In the genomic region with DNA sequence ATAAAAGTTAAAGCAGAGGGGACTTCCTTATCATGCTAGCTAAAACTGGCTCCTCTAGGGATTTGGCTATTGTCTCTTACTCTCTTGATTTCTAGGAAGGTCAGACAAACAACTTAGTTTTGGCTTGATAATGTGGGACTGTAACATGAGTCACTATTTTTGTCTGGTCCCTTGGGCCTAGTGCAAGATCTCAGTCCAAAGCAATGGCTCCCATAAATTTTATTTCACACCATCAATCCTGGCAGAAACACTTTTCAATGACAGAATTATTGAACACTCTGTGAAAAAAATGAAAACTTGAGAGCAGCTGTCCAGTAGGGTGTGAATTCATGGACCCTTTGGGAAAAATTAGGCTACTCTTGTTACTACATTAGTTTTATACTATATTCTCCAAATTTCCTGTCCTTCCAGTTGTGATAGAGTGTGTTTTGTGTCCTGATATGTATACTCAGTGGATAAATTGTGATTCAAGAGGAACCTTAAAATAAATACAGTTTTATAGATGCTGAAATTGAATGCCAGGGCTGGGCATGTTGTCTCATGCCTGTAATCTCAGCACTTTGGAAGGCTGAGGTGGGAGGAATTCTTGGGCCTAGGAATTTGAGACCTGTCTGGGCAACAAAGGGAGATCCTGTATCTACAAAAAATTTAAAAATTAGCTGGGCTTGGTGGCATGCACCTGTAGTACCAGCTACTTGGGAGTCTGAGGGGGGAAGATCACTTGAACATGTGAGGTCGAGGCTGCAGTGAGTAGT, we compare ENCODE assay signal across 16 cellular contexts. TPM values are rescaled to one million over a fixed set of nuclear protein-coding genes. Genes with fewer than 3 reads are reported as not detected.
DNase-seq lines count a peak whose midpoint lies in the region; ATAC-seq and TF ChIP-seq lines count a peak whose summit lies in the region.
"Had no signal": no experiment of that assay in that cellular context is flagged by ENCODE, and none has a peak within 500 bp of the region (broad histone marks: within the 10 kb centered on the region; RNA-seq: fewer than 3 reads in every experiment).

No MANE protein-coding gene starts in this region.

- H3K9me3 ChIP-seq in BLaER1 (peaks cover 20% of the 10 kb centered on the region), Loucy (ENCODE audit: insufficient read depth, low read depth, low read length) (no peaks in the 10 kb centered on the region; the same call in none of the 2 replicates), RWPE2 (ENCODE audit: severe bottlenecking) (no peaks in the 10 kb centered on the region), HAP-1 (no peaks in the 10 kb centered on the region)
- H3K9me3 ChIP-seq in naive thymus-derived CD4-positive, alpha-beta T cell (ENCODE audit: control insufficient read depth in 2 of 3, low read length in 3 of 3), result no peaks in the 10 kb centered on the region
- H3K9me3 ChIP-seq: A549 had no signal

- peak overlapping the region; percentile 24; the same call in 1 of the 2 replicates for H2AFZ ChIP-seq in Loucy (ENCODE audit: low read length)

- H3K9me2 ChIP-seq in Loucy (replicated peaks; ENCODE audit: low read depth, low read length), result no peaks in the 10 kb centered on the region

- DNase-seq in RWPE2 (ENCODE audit: low spot score), result no peak
- DNase-seq in foreskin keratinocyte, result peak; percentile 75 to 85
- no peak for DNase-seq in NCI-H524 treated with DMSO at 0.1 percent for 48 hours (lab: John Stamatoyannopoulos, UW)
- DNase-seq in HAP-1 (ENCODE audit: low spot score in 2 of 2), result no peak
- no peak for DNase-seq in activated CD8-positive, alpha-beta T cell treated with anti-CD3 and anti-CD28 coated beads, Interleukin-2, amount 10 ng/mL, durations not matched to agents 7 days and 5 days
- DNase-seq in naive thymus-derived CD4-positive, alpha-beta T cell, result no peak
- DNase-seq: CD4-positive, CD25-positive, alpha-beta regulatory T cell; NCI-H1105 treated with DMSO at 0.1 percent for 48 hours; NCI-H2029 treated with DMSO at 0.1 percent for 48 hours; NCI-H345; NCI-H774 had no signal

- CTCF ChIA-PET in activated CD8-positive, alpha-beta T cell treated with anti-CD3 and anti-CD28 coated beads, Interleukin-2, amount 10 ng/mL, durations not matched to agents 7 days and 5 days (lab: Charles Lee), result no interaction called here
- CTCF ChIA-PET in naive thymus-derived CD4-positive, alpha-beta T cell (lab: Charles Lee), result no interaction called here

- H3K9me3 Mint-ChIP-seq in activated CD8-positive, alpha-beta T cell treated with anti-CD3 and anti-CD28 coated beads, Interleukin-2, amount 10 ng/mL, durations not matched to agents 7 days and 5 days (ENCODE audit: insufficient read depth), result peaks cover 5% of the 10 kb centered on the region
- H3K9me3 Mint-ChIP-seq in naive thymus-derived CD4-positive, alpha-beta T cell, result peaks cover 0 to 22% (median 12%) of the 10 kb centered on the region in 11 donors

- H3K27me3 Mint-ChIP-seq in activated CD8-positive, alpha-beta T cell treated with anti-CD3 and anti-CD28 coated beads, Interleukin-2, amount 10 ng/mL, durations not matched to agents 7 days and 5 days (ENCODE audit: low read depth), result peaks cover 11% of the 10 kb centered on the region
- peaks cover 0 to 18% (median 0%) of the 10 kb centered on the region in 5 donors for H3K27me3 Mint-ChIP-seq in naive thymus-derived CD4-positive, alpha-beta T cell

- H3K27me3 ChIP-seq in BLaER1, result no peaks in the 10 kb centered on the region
- H3K27me3 ChIP-seq in Loucy (ENCODE audit: insufficient read depth, low read length, poor library complexity, severe bottlenecking), result no peaks in the 10 kb centered on the region
- H3K27me3 ChIP-seq in RWPE2 (ENCODE audit: insufficient read depth, poor library complexity, severe bottlenecking), result no peaks in the 10 kb centered on the region
- H3K27me3 ChIP-seq in foreskin keratinocyte, result no peaks in the 10 kb centered on the region
- no peaks in the 10 kb centered on the region for H3K27me3 ChIP-seq in HAP-1 (ENCODE audit: low read depth)
- H3K27me3 ChIP-seq in naive thymus-derived CD4-positive, alpha-beta T cell (ENCODE audit: control insufficient read depth in 2 of 2, insufficient read depth in 2 of 2, low read length in 2 of 2), result no peaks in the 10 kb centered on the region

- H3K4me2 ChIP-seq in BLaER1 (0 out of 2 replicates have a peak overlapping the region, but pooled peaks have one; percentile 5), Loucy (ENCODE audit: low read depth, low read length, poor library complexity, severe bottlenecking) (no peak overlapping the region)
- H3K4me2 ChIP-seq: A549 had no signal

- H3K79me2 ChIP-seq in Loucy (ENCODE audit: insufficient read depth, low read length), result no peaks in the 10 kb centered on the region

- no peak overlapping the region for H3K27ac Mint-ChIP-seq in activated CD8-positive, alpha-beta T cell treated with anti-CD3 and anti-CD28 coated beads, Interleukin-2, amount 10 ng/mL, durations not matched to agents 7 days and 5 days
- no peak overlapping the region for H3K27ac Mint-ChIP-seq in naive thymus-derived CD4-positive, alpha-beta T cell
- H3K27ac Mint-ChIP-seq: CD4-positive, CD25-positive, alpha-beta regulatory T cell had no signal

- in situ Hi-C loops in HAP-1 (cut with MboI; ENCODE audit: low sequenced_read_pairs), result no loop called here

- H3K27ac ChIP-seq in BLaER1 (no peak overlapping the region), RWPE2 (ENCODE audit: poor library complexity, severe bottlenecking) (peak overlapping the region; percentile 75), foreskin keratinocyte (peak overlapping the region; percentile 6)
- no peak overlapping the region for H3K27ac ChIP-seq in naive thymus-derived CD4-positive, alpha-beta T cell (ENCODE audit: low read depth, low read length)
- H3K27ac ChIP-seq: A549 had no signal

- H3K36me3 Mint-ChIP-seq in activated CD8-positive, alpha-beta T cell treated with anti-CD3 and anti-CD28 coated beads, Interleukin-2, amount 10 ng/mL, durations not matched to agents 7 days and 5 days (ENCODE audit: low read depth), result peaks cover 4% of the 10 kb centered on the region
- peaks cover 0 to 7% (median 2%) of the 10 kb centered on the region in 5 donors for H3K36me3 Mint-ChIP-seq in naive thymus-derived CD4-positive, alpha-beta T cell
- H3K36me3 Mint-ChIP-seq: CD4-positive, CD25-positive, alpha-beta regulatory T cell had no signal

- H3F3A ChIP-seq in Loucy (ENCODE audit: low read depth), result no peaks in the 10 kb centered on the region

- no peak overlapping the region for H3K9ac ChIP-seq in BLaER1
- no peak overlapping the region for H3K9ac ChIP-seq in Loucy (ENCODE audit: low read depth, low read length, poor library complexity, severe bottlenecking)

- intact Hi-C loops in naive thymus-derived CD4-positive, alpha-beta T cell (cut with micrococcal nuclease), result no loop called here

- no peaks in the 10 kb centered on the region for H3K4me1 Mint-ChIP-seq in activated CD8-positive, alpha-beta T cell treated with anti-CD3 and anti-CD28 coated beads, Interleukin-2, amount 10 ng/mL, durations not matched to agents 7 days and 5 days (ENCODE audit: low read depth)
- H3K4me1 Mint-ChIP-seq in naive thymus-derived CD4-positive, alpha-beta T cell, result peaks cover 0 to 2% (median 0%) of the 10 kb centered on the region in 7 donors
- H3K4me1 Mint-ChIP-seq: CD4-positive, CD25-positive, alpha-beta regulatory T cell had no signal

- H3K36me3 ChIP-seq in BLaER1 (no peaks in the 10 kb centered on the region), Loucy (ENCODE audit: insufficient read depth, low read length) (no peaks in the 10 kb centered on the region), RWPE2 (ENCODE audit: low read depth) (no peaks in the 10 kb centered on the region), HAP-1 (replicated peaks) (no peaks in the 10 kb centered on the region)
- no peaks in the 10 kb centered on the region for H3K36me3 ChIP-seq in naive thymus-derived CD4-positive, alpha-beta T cell (ENCODE audit: control insufficient read depth in 2 of 3, insufficient read depth in 3 of 3, low read length in 3 of 3)

- peak; percentile 94 for ATAC-seq in RWPE2 (ENCODE audit: low read depth)
- ATAC-seq in foreskin keratinocyte, result peak; percentile 89
- no peak for ATAC-seq in activated CD8-positive, alpha-beta T cell treated with anti-CD3 and anti-CD28 coated beads, Interleukin-2, amount 10 ng/mL, durations not matched to agents 7 days and 5 days
- ATAC-seq in naive thymus-derived CD4-positive, alpha-beta T cell, result no peak
- ATAC-seq: A549, HepG2 had no signal

- H4K20me1 ChIP-seq in BLaER1, result no peaks in the 10 kb centered on the region
- H4K20me1 ChIP-seq in Loucy (ENCODE audit: insufficient read depth, low read length, poor library complexity, severe bottlenecking), result no peaks in the 10 kb centered on the region

- POLR2A ChIA-PET in activated CD8-positive, alpha-beta T cell treated with anti-CD3 and anti-CD28 coated beads, Interleukin-2, amount 10 ng/mL, durations not matched to agents 7 days and 5 days (lab: Charles Lee), result no interaction called here
- POLR2A ChIA-PET in naive thymus-derived CD4-positive, alpha-beta T cell (lab: Charles Lee), result no interaction called here

- no peak for TF ChIP-seq CTCF in Loucy (conservative IDR thresholded peaks at IDR 0.05; ENCODE audit: low read length)
- TF ChIP-seq CTCF in RWPE2 (IDR thresholded peaks at IDR 0.05; ENCODE audit: poor library complexity, severe bottlenecking), result no peak
- TF ChIP-seq CTCF in foreskin keratinocyte (conservative IDR thresholded peaks at IDR 0.05), result no peak

- peaks cover 6% of the 10 kb centered on the region; the same call in 1 of the 2 replicates for H3K4me1 ChIP-seq in BLaER1
- no peaks in the 10 kb centered on the region for H3K4me1 ChIP-seq in Loucy (ENCODE audit: insufficient read depth, low read length, poor library complexity, severe bottlenecking)
- peaks cover 15% of the 10 kb centered on the region for H3K4me1 ChIP-seq in RWPE2 (ENCODE audit: insufficient read depth, poor library complexity, severe bottlenecking)
- peaks cover 15% of the 10 kb centered on the region for H3K4me1 ChIP-seq in foreskin keratinocyte
- H3K4me1 ChIP-seq in HAP-1, result no peaks in the 10 kb centered on the region
- H3K4me1 ChIP-seq in naive thymus-derived CD4-positive, alpha-beta T cell (ENCODE audit: control insufficient read depth in 2 of 2, insufficient read depth in 2 of 2, low read length in 2 of 2), result no peaks in the 10 kb centered on the region
- H3K4me1 ChIP-seq: A549 had no signal

- H3K4me3 Mint-ChIP-seq in activated CD8-positive, alpha-beta T cell treated with anti-CD3 and anti-CD28 coated beads, Interleukin-2, amount 10 ng/mL, durations not matched to agents 7 days and 5 days, result no peak overlapping the region
- H3K4me3 Mint-ChIP-seq in naive thymus-derived CD4-positive, alpha-beta T cell, result no peak overlapping the region
- H3K4me3 Mint-ChIP-seq: CD4-positive, CD25-positive, alpha-beta regulatory T cell had no signal

- H3K4me3 ChIP-seq in BLaER1 (no peak overlapping the region), Loucy (ENCODE audit: low read length, poor library complexity, severe bottlenecking) (no peak overlapping the region), RWPE2 (ENCODE audit: severe bottlenecking) (no peak overlapping the region), HAP-1 (no peak overlapping the region)
- no peak overlapping the region for H3K4me3 ChIP-seq in naive thymus-derived CD4-positive, alpha-beta T cell (ENCODE audit: low read length)
- H3K4me3 ChIP-seq: A549 had no signal

RNA-seq across cellular contexts. Expression of a gene that starts 10.8 kb away (rescaled TPM):
- total RNA-seq in foreskin keratinocyte, result 44.6 and 57.4 TPM in 2 replicates
- polyA plus RNA-seq in foreskin keratinocyte, result 50.2 and 66.0 TPM in 2 replicates
- total RNA-seq in activated CD8-positive, alpha-beta T cell treated with anti-CD3 and anti-CD28 coated beads, Interleukin-2, amount 10 ng/mL, durations not matched to agents 7 days and 5 days, result 1 to 10 TPM; 3.8 to 4.3 TPM
- total RNA-seq in naive thymus-derived CD4-positive, alpha-beta T cell, result 1 to 10 TPM in 2 of 5 experiments, under 1 TPM in 3; 0.49 to 3.0 (median 0.57) TPM
- 1 to 10 TPM in 1 of 2 donors, not detected in 1; 2.3 TPM for polyA plus RNA-seq in naive thymus-derived CD4-positive, alpha-beta T cell
- total RNA-seq: HepG2 had no signal
- polyA plus RNA-seq: HepG2 had no signal

RNA-seq across cellular contexts. Expression of a gene that starts 46.9 kb away (rescaled TPM):
- not detected in 2 replicates for total RNA-seq in foreskin keratinocyte
- polyA plus RNA-seq in foreskin keratinocyte, result not detected in 2 replicates
- total RNA-seq in activated CD8-positive, alpha-beta T cell treated with anti-CD3 and anti-CD28 coated beads, Interleukin-2, amount 10 ng/mL, durations not matched to agents 7 days and 5 days, result under 1 TPM; 0.47 to 0.63 TPM
- 1 to 10 TPM in 1 of 5 experiments, under 1 TPM in 4; 0.16 to 1.1 (median 0.51) TPM for total RNA-seq in naive thymus-derived CD4-positive, alpha-beta T cell
- 1 to 10 TPM in 1 of 2 donors, under 1 TPM in 1; 0.73 to 2.2 TPM for polyA plus RNA-seq in naive thymus-derived CD4-positive, alpha-beta T cell
- total RNA-seq: H4, HepG2 had no signal
- polyA plus RNA-seq: A549, HepG2 had no signal

Comparison
In these comparisons a context has a peak if more than half of its experiments do, and no peak if none do; other contexts are left out.
1. H3K27ac ChIP-seq: peak in RWPE2 (single experiment) and foreskin keratinocyte (single experiment); none in BLaER1 (single experiment) and naive thymus-derived CD4-positive, alpha-beta T cell (single experiment).
2. ATAC-seq: peak in RWPE2 (single experiment) and foreskin keratinocyte (single experiment); none in activated CD8-positive, alpha-beta T cell treated with anti-CD3 and anti-CD28 coated beads, Interleukin-2, amount 10 ng/mL, durations not matched to agents 7 days and 5 days (single experiment) and naive thymus-derived CD4-positive, alpha-beta T cell (single experiment).
3. DNase-seq: peak in foreskin keratinocyte (2 of 2); none in RWPE2 (single experiment), NCI-H524 treated with DMSO at 0.1 percent for 48 hours (single experiment), HAP-1 (0 of 2), activated CD8-positive, alpha-beta T cell treated with anti-CD3 and anti-CD28 coated beads, Interleukin-2, amount 10 ng/mL, durations not matched to agents 7 days and 5 days (single experiment) and naive thymus-derived CD4-positive, alpha-beta T cell (0 of 9).